ENCODE assay signal across 8 cellular contexts in the genomic region with DNA sequence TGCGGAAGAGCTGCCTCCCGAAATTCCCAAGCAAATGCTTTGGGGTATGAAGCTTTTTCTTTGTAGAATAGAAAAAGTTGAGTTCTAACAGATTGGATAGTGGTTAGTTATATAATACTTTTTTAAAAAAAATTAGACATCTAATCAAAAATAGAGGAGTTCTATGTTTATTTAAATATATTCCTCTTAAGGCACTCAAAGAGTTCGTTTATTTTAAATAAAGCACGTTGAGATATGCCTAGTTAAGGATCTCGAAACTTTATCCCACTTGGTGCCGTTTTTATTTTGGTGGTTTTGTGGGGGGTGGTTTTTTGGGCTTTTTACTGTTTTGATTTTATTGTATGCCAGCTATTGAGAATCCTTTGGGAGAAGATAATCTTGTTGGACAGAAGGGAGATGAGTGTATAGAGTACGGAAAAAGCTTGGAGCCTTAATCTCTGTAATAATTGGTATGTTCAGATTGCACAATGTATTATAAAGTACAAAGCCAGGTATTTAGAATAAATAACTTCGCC. TPM values are rescaled to one million over a fixed set of nuclear protein-coding genes. Genes with fewer than 3 reads are reported as not detected.
DNase-seq lines count a peak whose midpoint lies in the region; ATAC-seq and TF ChIP-seq lines count a peak whose summit lies in the region.

No MANE protein-coding gene starts in this region.

- peak overlapping the region in 5 of 7 donors; percentile 36 to 96 (median 64) for H3K27ac Mint-ChIP-seq in CD4-positive, alpha-beta memory T cell
- H3K27ac Mint-ChIP-seq in osteocyte (ENCODE audit: unreplicated experiment) = peak overlapping the region; percentile 29

- H3K4me3 Mint-ChIP-seq in CD4-positive, alpha-beta memory T cell = peak overlapping the region; percentile 72 to 85 (median 78)
- H3K4me3 Mint-ChIP-seq in osteocyte (ENCODE audit: unreplicated experiment) = no peak overlapping the region

- H3K36me3 Mint-ChIP-seq in CD4-positive, alpha-beta memory T cell = peaks cover 11 to 14% of the 10 kb centered on the region in 2 donors
- peaks cover 41% of the 10 kb centered on the region for H3K36me3 Mint-ChIP-seq in osteocyte (ENCODE audit: unreplicated experiment)

- H3K4me1 Mint-ChIP-seq in CD4-positive, alpha-beta memory T cell = peaks cover 3 to 19% (median 4%) of the 10 kb centered on the region in 4 donors
- peaks cover 61% of the 10 kb centered on the region for H3K4me1 Mint-ChIP-seq in osteocyte (ENCODE audit: unreplicated experiment)

- DNase-seq in CD4-positive, alpha-beta memory T cell = no peak
- DNase-seq in MM.1S (no peak), osteocyte (ENCODE audit: extremely low spot score, unreplicated experiment) (no peak), left colon (no peak), COR-L47 (lab: John Stamatoyannopoulos, UW) (no peak)
- no peak for DNase-seq in activated CD4-positive, CD25-positive, alpha-beta regulatory T cell (lab: John Stamatoyannopoulos, UW)

- H4K20me1 ChIP-seq in MM.1S (ENCODE audit: insufficient read depth, low read length) = no peaks in the 10 kb centered on the region

- H3K4me2 ChIP-seq in MM.1S (ENCODE audit: low read depth, low read length) = peak overlapping the region; percentile 77; the same call in 1 of the 2 replicates

- ATAC-seq in left colon (no peak), HG03520 (IDR thresholded peaks at IDR 0.05; ENCODE audit: unreplicated experiment) (no peak)

- H3K27me3 ChIP-seq in CD4-positive, alpha-beta memory T cell (ENCODE audit: insufficient read depth, low read length) = no peaks in the 10 kb centered on the region
- H3K27me3 ChIP-seq in MM.1S (replicated peaks; ENCODE audit: insufficient read depth, low read length) = no peaks in the 10 kb centered on the region
- no peaks in the 10 kb centered on the region for H3K27me3 ChIP-seq in duodenal mucosa (ENCODE audit: control insufficient read depth in 1 of 2, insufficient read depth in 2 of 2, low read length in 2 of 2)

- peak overlapping the region; percentile 50 for H3K27ac ChIP-seq in CD4-positive, alpha-beta memory T cell (ENCODE audit: low read depth, low read length)
- H3K27ac ChIP-seq in MM.1S (ENCODE audit: low read length) (no peak overlapping the region), duodenal mucosa (ENCODE audit: low read depth, low read length) (no peak overlapping the region)

- H3K79me2 ChIP-seq in MM.1S (ENCODE audit: low read length) = no peaks in the 10 kb centered on the region

- CTCF ChIA-PET in CD4-positive, alpha-beta memory T cell (lab: Charles Lee; ENCODE audit: partially characterized antibody) = interaction anchor here (0.5 to 2.4 kb wide), 3 partner anchors 10 to 472 kb away, joined by 3 to 7 read pairs (median 4); partner anchors contain the start of gene SNAPC1

- H3K9me3 Mint-ChIP-seq in CD4-positive, alpha-beta memory T cell = peaks cover 0 to 1% (median 0%) of the 10 kb centered on the region in 8 donors
- peaks cover 6% of the 10 kb centered on the region for H3K9me3 Mint-ChIP-seq in osteocyte (ENCODE audit: unreplicated experiment)

- H3K9ac ChIP-seq in MM.1S (ENCODE audit: low read length) (no peak overlapping the region), duodenal mucosa (ENCODE audit: low read depth in 1 of 2, low read length in 2 of 2) (peak overlapping the region; percentile 48 to 73)

- H3K9me3 ChIP-seq in CD4-positive, alpha-beta memory T cell (ENCODE audit: control insufficient read depth in 1 of 2, low read length in 2 of 2) = no peaks in the 10 kb centered on the region
- H3K9me3 ChIP-seq in MM.1S (replicated peaks; ENCODE audit: insufficient read depth, low read length) (no peaks in the 10 kb centered on the region), duodenal mucosa (ENCODE audit: control insufficient read depth in 1 of 2, low read length in 2 of 2) (no peaks in the 10 kb centered on the region)

- H2AFZ ChIP-seq in MM.1S (ENCODE audit: low read length) = peak overlapping the region; percentile 42; the same call in 1 of the 2 replicates

- H3K4me1 ChIP-seq in CD4-positive, alpha-beta memory T cell (ENCODE audit: insufficient read depth, low read length) = peaks cover 11% of the 10 kb centered on the region
- peaks cover 6% of the 10 kb centered on the region; the same call in 1 of the 2 replicates for H3K4me1 ChIP-seq in MM.1S (ENCODE audit: low read length)
- peaks cover 11 to 24% of the 10 kb centered on the region in 2 donors for H3K4me1 ChIP-seq in duodenal mucosa (ENCODE audit: control insufficient read depth in 1 of 2, insufficient read depth in 2 of 2, low read length in 2 of 2)

- H3K4me3 ChIP-seq in CD4-positive, alpha-beta memory T cell (ENCODE audit: low read length in 2 of 2) = peak overlapping the region in 1 of 2 donors; percentile 59
- H3K4me3 ChIP-seq in MM.1S (ENCODE audit: low read length) (peak overlapping the region; percentile 53; the same call in 1 of the 2 replicates), duodenal mucosa (ENCODE audit: low read depth in 1 of 2, low read length in 2 of 2) (peak overlapping the region; percentile 68 to 79)

- H3F3A ChIP-seq in MM.1S (ENCODE audit: insufficient read depth, low read length) = peaks cover 4% of the 10 kb centered on the region; the same call in 1 of the 2 replicates

- no peaks in the 10 kb centered on the region for H3K9me2 ChIP-seq in MM.1S (replicated peaks; ENCODE audit: insufficient read depth, low read length)

- H3K36me3 ChIP-seq in CD4-positive, alpha-beta memory T cell (ENCODE audit: insufficient read depth, low read length) = peaks cover 11% of the 10 kb centered on the region
- H3K36me3 ChIP-seq in MM.1S (replicated peaks; ENCODE audit: insufficient read depth, low read length) = no peaks in the 10 kb centered on the region
- H3K36me3 ChIP-seq in duodenal mucosa (ENCODE audit: control insufficient read depth in 1 of 2, insufficient read depth in 2 of 2, low read length in 2 of 2) = peaks cover 0 to 15% of the 10 kb centered on the region in 2 donors

- POLR2A ChIA-PET in CD4-positive, alpha-beta memory T cell (lab: Charles Lee; ENCODE audit: partially characterized antibody) = interaction anchor here (1.2 to 1.8 kb wide), 4 partner anchors 10 to 471 kb away, joined by 3 to 16 read pairs (median 3); partner anchors contain the start of genes HIF1A and SNAPC1

- TF ChIP-seq CTCF in MM.1S (IDR thresholded peaks at IDR 0.05; ENCODE audit: low read length) (no peak), osteocyte (IDR thresholded peaks at IDR 0.05) (no peak)

- H3K27me3 Mint-ChIP-seq in CD4-positive, alpha-beta memory T cell = peaks cover 0 to 1% of the 10 kb centered on the region in 2 donors
- no peaks in the 10 kb centered on the region for H3K27me3 Mint-ChIP-seq in osteocyte (ENCODE audit: unreplicated experiment)

- intact Hi-C loops in CD4-positive, alpha-beta memory T cell (cut with micrococcal nuclease) = loop anchor here (1.0 kb wide), 1 partner anchor 11 kb away; the partner anchor contains the start of gene SNAPC1
- intact Hi-C loops in left colon (cut with DNase I, micrococcal nuclease) = no loop called here

RNA-seq across cellular contexts. Expression of gene SNAPC1, which starts 10.7 kb away (rescaled TPM):
- total RNA-seq in CD4-positive, alpha-beta memory T cell = 1 to 10 TPM; 4.0 to 4.2 TPM
- polyA plus RNA-seq in CD4-positive, alpha-beta memory T cell = 1 to 10 TPM; 4.4 to 5.9 TPM
- 8.9 and 9.1 TPM in 2 replicates for total RNA-seq in osteocyte
- 1 to 10 TPM; 1.7 to 2.2 TPM for total RNA-seq in left colon

RNA-seq across cellular contexts. Expression of gene HIF1A, which starts 56.2 kb away (rescaled TPM):
- total RNA-seq in CD4-positive, alpha-beta memory T cell = 10 to 100 TPM; 84.7 to 87.1 TPM
- polyA plus RNA-seq in CD4-positive, alpha-beta memory T cell = 10 to 100 TPM; 82.5 to 83.7 TPM
- total RNA-seq in osteocyte (326 and 332 TPM in 2 replicates), left colon (100 to 1,000 TPM in 1 of 2 donors, 10 to 100 TPM in 1; 89.0 to 145 TPM)
